ENCODE assay signal across 22 cellular contexts in the genomic region with DNA sequence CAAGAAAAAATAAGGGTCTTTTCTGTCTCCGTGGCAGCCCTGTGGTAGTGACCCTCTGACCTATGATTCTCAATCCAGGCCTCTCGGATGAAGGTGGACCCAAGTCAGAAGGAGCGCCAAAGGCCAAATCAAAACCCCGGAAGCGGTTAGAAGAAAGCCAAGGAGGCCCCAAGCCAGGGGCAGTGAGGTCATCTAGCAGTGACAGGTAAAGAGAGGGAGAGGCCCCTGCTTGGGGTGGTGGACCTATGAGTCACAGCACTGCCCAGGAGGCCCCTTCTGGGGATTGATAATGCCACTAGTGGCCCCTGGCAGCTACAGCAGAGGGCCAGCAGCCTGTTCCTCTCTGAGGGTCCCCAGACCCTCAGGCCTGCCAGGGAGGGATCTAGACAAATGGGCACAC. TPM values are rescaled to one million over a fixed set of nuclear protein-coding genes. Genes with fewer than 3 reads are reported as not detected.
A peak's percentile ranks its signal among the peaks of the same experiment; 100 is the strongest.
DNase-seq lines count a peak whose midpoint lies in the region; ATAC-seq, FAIRE-seq and TF ChIP-seq lines count a peak whose summit lies in the region.
"Had no signal": no experiment of that assay in that cellular context is flagged by ENCODE, and none has a peak within 500 bp of the region (broad histone marks: within the 10 kb centered on the region; RNA-seq: fewer than 3 reads in every experiment).

No MANE protein-coding gene starts in this region.

- no peaks in the 10 kb centered on the region for H3K9me3 Mint-ChIP-seq in effector memory CD8-positive, alpha-beta T cell
- H3K9me3 Mint-ChIP-seq in endothelial cell (ENCODE audit: unreplicated experiment), result no peaks in the 10 kb centered on the region
- H3K9me3 Mint-ChIP-seq: activated T-helper 1 cell treated with anti-CD3 and anti-CD28 coated beads, Interleukin-12 subunit alpha, Interleukin-12 subunit beta, Interleukin-2, Interleukin-4 antibody, amounts not matched to agents 30 ng/mL and 10 ng/mL and 1 ng/mL, durations not matched to agents 14 hours and 24 hours and 36 hours; stimulated activated naive CD8-positive, alpha-beta T cell treated with anti-CD3 and anti-CD28 coated beads, Interleukin-15, Interleukin-2, amounts not matched to agents 100 ng/mL and 50 ng/mL, for 24 hours had no signal

- POLR2A ChIA-PET in A549 (lab: Yijun Ruan, JAX), result no interaction called here
- POLR2A ChIA-PET in HCT116 (lab: Charles Lee), result no interaction called here
- POLR2A ChIA-PET in RWPE1 (lab: Yijun Ruan, JAX; ENCODE audit: low non-redundant PET), result no interaction called here
- POLR2A ChIA-PET in HepG2 (lab: Yijun Ruan, JAX), result interaction anchor here (0.6 to 4.6 kb wide), 3 partner anchors 8 to 59 kb away, joined by 3 to 159 read pairs (median 23); partner anchors contain the start of genes SLC2A8 and ZNF79

- no peak for TF ChIP-seq CTCF in A549 (IDR thresholded peaks at IDR 0.05)
- no peak for TF ChIP-seq CTCF in HCT116 (IDR thresholded peaks at IDR 0.05 in 2 of 3, conservative IDR thresholded peaks at IDR 0.05 in 1 of 3; ENCODE audit: borderline replicate concordance in 1 of 3, insufficient read depth in 1 of 3, low read depth in 2 of 3, low read length in 2 of 3)
- no peak for TF ChIP-seq CTCF in RWPE1 (conservative IDR thresholded peaks at IDR 0.05; ENCODE audit: low read depth)
- TF ChIP-seq CTCF in HepG2 (CRISPR knock-in tag; IDR thresholded peaks at IDR 0.05), result peak; percentile 33
- no peak for TF ChIP-seq CTCF in endothelial cell (IDR thresholded peaks at IDR 0.05; ENCODE audit: unreplicated experiment)

- BruUV-seq in HCT116 (replicated peaks; lab: Mats Ljungman, UMichigan) (no TSS peak), HepG2 (replicated peaks; lab: Mats Ljungman, UMichigan) (no TSS peak)

- peaks cover 11% of the 10 kb centered on the region for H3K36me3 Mint-ChIP-seq in effector memory CD8-positive, alpha-beta T cell (ENCODE audit: insufficient read depth)
- no peaks in the 10 kb centered on the region for H3K36me3 Mint-ChIP-seq in endothelial cell (ENCODE audit: low read depth, unreplicated experiment)

- ATAC-seq in A549, result no peak
- ATAC-seq in HCT116, result peak; percentile 35; the same call in 1 of the 2 replicates
- peak; percentile 63 for ATAC-seq in HepG2
- no peak for ATAC-seq in effector memory CD8-positive, alpha-beta T cell (replicated peaks)
- ATAC-seq in HG03469 (IDR thresholded peaks at IDR 0.05; ENCODE audit: unreplicated experiment), result no peak
- no peak for ATAC-seq in HG03039 (IDR thresholded peaks at IDR 0.05; ENCODE audit: unreplicated experiment)
- ATAC-seq: esophagus mucosa, gastroesophageal sphincter, left ventricle myocardium superior, right cardiac atrium had no signal

- H3K9ac ChIP-seq in HCT116 (ENCODE audit: low read length) (peak overlapping the region; percentile 14; the same call in 1 of the 2 replicates), HepG2 (ENCODE audit: insufficient read depth, low read depth, low read length) (peak overlapping the region; percentile 77)

- H4K20me1 ChIP-seq in HCT116 (ENCODE audit: insufficient read depth), result no peaks in the 10 kb centered on the region
- no peaks in the 10 kb centered on the region for H4K20me1 ChIP-seq in HepG2 (ENCODE audit: insufficient read depth, low read length)

- H3K36me3 ChIP-seq in HCT116 (ENCODE audit: control insufficient read depth in 1 of 2, insufficient read depth in 2 of 2, low read length in 2 of 2) (no peaks in the 10 kb centered on the region), HepG2 (replicated peaks in 1 of 2; ENCODE audit: control insufficient read depth in 1 of 2, insufficient read depth in 2 of 2, low read length in 2 of 2) (no peaks in the 10 kb centered on the region)

- H3K4me3 ChIP-seq in A549, result no peak overlapping the region
- H3K4me3 ChIP-seq in HCT116 (replicated peaks in 1 of 2; ENCODE audit: low read depth in 1 of 2, low read length in 2 of 2), result no peak overlapping the region
- H3K4me3 ChIP-seq in HepG2 (replicated peaks in 1 of 3; ENCODE audit: insufficient read depth in 1 of 3, low read depth in 2 of 3, low read length in 3 of 3), result peak overlapping the region in 1 of 3 experiments; percentile 15; a peak in 1 of 6 replicates
- H3K4me3 ChIP-seq: gastroesophageal sphincter had no signal

- peaks cover 35% of the 10 kb centered on the region for H3K4me1 ChIP-seq in A549
- H3K4me1 ChIP-seq in HCT116 (ENCODE audit: control insufficient read depth in 1 of 2, insufficient read depth in 2 of 2, low read length in 2 of 2), result peaks cover 37 to 48% of the 10 kb centered on the region in 2 experiments
- peaks cover 83% of the 10 kb centered on the region for H3K4me1 ChIP-seq in HepG2 (ENCODE audit: insufficient read depth, low read length)
- H3K4me1 ChIP-seq: gastroesophageal sphincter had no signal

- no peak overlapping the region for H3K27ac Mint-ChIP-seq in effector memory CD8-positive, alpha-beta T cell
- H3K27ac Mint-ChIP-seq in endothelial cell (ENCODE audit: unreplicated experiment), result no peak overlapping the region
- H3K27ac Mint-ChIP-seq: activated T-helper 1 cell treated with anti-CD3 and anti-CD28 coated beads, Interleukin-12 subunit alpha, Interleukin-12 subunit beta, Interleukin-2, Interleukin-4 antibody, amounts not matched to agents 30 ng/mL and 10 ng/mL and 1 ng/mL, durations not matched to agents 14 hours and 24 hours and 36 hours; stimulated activated naive CD8-positive, alpha-beta T cell treated with anti-CD3 and anti-CD28 coated beads, Interleukin-15, Interleukin-2, amounts not matched to agents 100 ng/mL and 50 ng/mL, for 24 hours had no signal

- no peaks in the 10 kb centered on the region for H3K9me3 ChIP-seq in A549
- H3K9me3 ChIP-seq in HCT116 (ENCODE audit: control insufficient read depth in 1 of 2, insufficient read depth in 1 of 2, low read depth in 1 of 2, low read length in 2 of 2), result no peaks in the 10 kb centered on the region
- no peaks in the 10 kb centered on the region for H3K9me3 ChIP-seq in HepG2 (ENCODE audit: low read length)
- H3K9me3 ChIP-seq: gastroesophageal sphincter had no signal

- peaks cover 16% of the 10 kb centered on the region; the same call in 1 of the 2 replicates for H3K27me3 ChIP-seq in HCT116 (ENCODE audit: insufficient read depth, low read length)
- no peaks in the 10 kb centered on the region for H3K27me3 ChIP-seq in HepG2 (ENCODE audit: control insufficient read depth in 1 of 2, insufficient read depth in 2 of 2, low read length in 2 of 2)
- H3K27me3 ChIP-seq: gastroesophageal sphincter had no signal

- no peak for TF ChIP-seq POLR2A in A549 (IDR thresholded peaks at IDR 0.05; ENCODE audit: low read length)
- no peak for TF ChIP-seq POLR2A in HCT116 (IDR thresholded peaks at IDR 0.05; ENCODE audit: borderline replicate concordance, extremely low read depth, insufficient read depth, insufficient read length)
- peak in 1 of 2 experiments; percentile 26; a peak in 1 of 4 replicates for TF ChIP-seq POLR2A in HepG2 (IDR thresholded peaks at IDR 0.05; ENCODE audit: insufficient read depth in 1 of 2, low read depth in 2 of 2, low read length in 2 of 2)

- H3K4me2 ChIP-seq in A549 (no peak overlapping the region), HCT116 (ENCODE audit: low read length) (peak overlapping the region; percentile 68), HepG2 (ENCODE audit: low read depth, low read length) (peak overlapping the region; percentile 86)

- H2AFZ ChIP-seq in HCT116 (ENCODE audit: low read depth, low read length, poor library complexity, severe bottlenecking) (no peak overlapping the region), HepG2 (ENCODE audit: low read length) (no peak overlapping the region)

- TF ChIP-seq EP300 in A549 (IDR thresholded peaks at IDR 0.05) (no peak; a peak in 1 of 5 replicates), HepG2 (IDR thresholded peaks at IDR 0.05; ENCODE audit: low read depth in 2 of 2, low read length in 2 of 2) (peak; percentile 86 to 97), HepG2 (CRISPR knock-in tag; IDR thresholded peaks at IDR 0.05; ENCODE audit: borderline replicate concordance) (peak; percentile 89)

- H3K4me1 Mint-ChIP-seq in effector memory CD8-positive, alpha-beta T cell (ENCODE audit: low read depth in 2 of 2), result peaks cover 18 to 19% of the 10 kb centered on the region in 2 donors
- no peaks in the 10 kb centered on the region for H3K4me1 Mint-ChIP-seq in endothelial cell (ENCODE audit: unreplicated experiment)

- no peak for FAIRE-seq in A549 (lab: Jason Lieb, UNC)
- no peak for FAIRE-seq in HepG2 (lab: Jason Lieb, UNC)

- no peaks in the 10 kb centered on the region for H3K9me2 ChIP-seq in HCT116 (ENCODE audit: insufficient read depth)

- DNase-seq in A549 (ENCODE audit: low read depth in 1 of 2, low spot score in 1 of 2) (no peak), HCT116 (ENCODE audit: low read depth, low spot score) (no peak), RWPE1 (ENCODE audit: low spot score) (no peak), HepG2 (ENCODE audit: low spot score) (peak; percentile 93), endothelial cell (ENCODE audit: low spot score) (no peak)
- no peak for DNase-seq in effector memory CD8-positive, alpha-beta T cell
- DNase-seq: activated CD4-positive, alpha-beta T cell treated with anti-CD3 and anti-CD28 coated beads, Interleukin-2, amount 50 U/mL, for 48 hours; caudate nucleus; GDM1; HCEC 1CT; Karpas-422; left ventricle myocardium superior; NCI-H1417 treated with DMSO at 0.1 percent for 48 hours; NCI-H774; Right ventricle myocardium superior had no signal

- TF ChIP-seq RAD21 in A549 (conservative IDR thresholded peaks at IDR 0.05 in 1 of 2, IDR thresholded peaks at IDR 0.05 in 1 of 2) (no peak), HCT116 (IDR thresholded peaks at IDR 0.05; ENCODE audit: low read depth) (no peak), HepG2 (CRISPR knock-in tag; IDR thresholded peaks at IDR 0.05) (no peak)

- peaks cover 32 to 38% of the 10 kb centered on the region in 2 donors for H3K27me3 Mint-ChIP-seq in effector memory CD8-positive, alpha-beta T cell
- H3K27me3 Mint-ChIP-seq in endothelial cell (ENCODE audit: unreplicated experiment), result peaks cover 2% of the 10 kb centered on the region

- H3K27ac ChIP-seq in A549 (peak overlapping the region; percentile 12 to 94; a peak in 5 of 6 replicates), HCT116 (ENCODE audit: low read depth, low read length) (no peak overlapping the region), RWPE1 (peak overlapping the region; percentile 41), HepG2 (ENCODE audit: extremely low read length, insufficient read depth, low read length) (peak overlapping the region; percentile 92)
- H3K27ac ChIP-seq: gastroesophageal sphincter had no signal

- in situ Hi-C loops in HepG2 (cut with HindIII; ENCODE audit: extremely low pct_ligation_motif_present, low pct_unique_long_range_greater_than_20kb), result no loop called here

- RAD21 ChIA-PET in HCT116 (lab: Charles Lee; ENCODE audit: low non-redundant PET in 1 of 2, low total read pairs in 2 of 2, uncharacterized antibody in 2 of 2, unreplicated experiment in 2 of 2), result no interaction called here

- H3K79me2 ChIP-seq in HCT116 (ENCODE audit: insufficient read depth, low read length) (no peaks in the 10 kb centered on the region), HepG2 (ENCODE audit: insufficient read depth, low read length) (no peaks in the 10 kb centered on the region)

- H3K4me3 Mint-ChIP-seq in effector memory CD8-positive, alpha-beta T cell, result no peak overlapping the region
- H3K4me3 Mint-ChIP-seq in endothelial cell (ENCODE audit: unreplicated experiment), result no peak overlapping the region
- H3K4me3 Mint-ChIP-seq: activated T-helper 1 cell treated with anti-CD3 and anti-CD28 coated beads, Interleukin-12 subunit alpha, Interleukin-12 subunit beta, Interleukin-2, Interleukin-4 antibody, amounts not matched to agents 30 ng/mL and 10 ng/mL and 1 ng/mL, durations not matched to agents 14 hours and 24 hours and 36 hours; stimulated activated naive CD8-positive, alpha-beta T cell treated with anti-CD3 and anti-CD28 coated beads, Interleukin-15, Interleukin-2, amounts not matched to agents 100 ng/mL and 50 ng/mL, for 24 hours had no signal

- CTCF ChIA-PET in A549 (lab: Yijun Ruan, JAX) (interaction anchor here (1.1 kb wide), 1 partner anchor 26 kb away, joined by 3 read pairs; no protein-coding TSS in a partner anchor), HCT116 (lab: Charles Lee) (no interaction called here), RWPE1 (lab: Yijun Ruan, JAX) (no interaction called here), HepG2 (lab: Yijun Ruan, JAX; ENCODE audit: low intra/inter-chr PET ratio, low total read pairs) (no interaction called here)

- WGBS in A549 (ENCODE audit: missing lambda C conversion rate), result 93% methylated on average over 5 of the region's 5 CpGs
- WGBS in HepG2 (ENCODE audit: low lambda C conversion rate), result 0% methylated on average over 5 of the region's 5 CpGs

- intact Hi-C loops in HCT116 (cut with micrococcal nuclease), result loop anchor here (2.0 kb wide), 1 partner anchor 176 kb away; no protein-coding TSS in a partner anchor
- intact Hi-C loops in HepG2 (cut with micrococcal nuclease; ENCODE audit: unreplicated experiment), result loop anchor here (5.0 to 10.0 kb wide), 2 partner anchors 46 to 62 kb away; partner anchors contain the start of genes LRSAM1 and RPL12

RNA-seq across cellular contexts. Expression of gene SLC2A8, which starts 6.4 kb away (rescaled TPM):
- polyA plus RNA-seq in A549 (2011; rRNA removed) (7.3 and 8.3 TPM in 2 replicates), A549 (2017; fragmentation: RNase III; extraction: RNeasy Plus Mini Kit Qiagen cat#74134 plus additional on column Dnase treatment) (16.0 to 16.3 TPM (median 16.3 TPM) in 3 replicates), HepG2 (2011; rRNA removed) (22.6 and 37.2 TPM in 2 replicates)
- polyA plus RNA-seq in A549 (2012; cell fraction: cytosol; rRNA removed), result 14.2 and 24.1 TPM in 2 replicates
- 37.4 and 58.1 TPM in 2 replicates for polyA plus RNA-seq in A549 (2012; cell fraction: nucleus; rRNA removed)
- polyA minus RNA-seq in A549 (2011; rRNA and poly(A)+ RNA removed), result 9.9 and 10.5 TPM in 2 replicates
- total RNA-seq in HCT116 (2021; ENCODE audit: unreplicated experiment) (16.8 TPM), HepG2 (2016; rRNA removed; fragmentation: Illumina TruSeq; extraction: Trizol) (24.0 and 48.6 TPM in 2 replicates), endothelial cell (ENCODE audit: unreplicated experiment) (21.5 TPM)
- polyA plus RNA-seq in HCT116 (2012), result 14.7 and 15.3 TPM in 2 replicates
- total RNA-seq in HepG2 (2016; cell fraction: cytosol; rRNA removed; fragmentation: Illumina TruSeq; extraction: Trizol; ENCODE audit: low read depth), result 25.8 and 26.2 TPM in 2 replicates
- 22.9 and 51.3 TPM in 2 replicates for total RNA-seq in HepG2 (2016; cell fraction: insoluble cytoplasmic fraction; rRNA removed; fragmentation: Illumina TruSeq; extraction: Trizol)
- 32.1 and 33.0 TPM in 2 replicates for total RNA-seq in HepG2 (2016; cell fraction: membrane; rRNA removed; fragmentation: Illumina TruSeq; extraction: Trizol)
- total RNA-seq in HepG2 (2016; cell fraction: nucleus; rRNA removed; fragmentation: Illumina TruSeq; extraction: Trizol), result 53.8 and 57.0 TPM in 2 replicates
- 20.3 and 26.4 TPM in 2 replicates for polyA plus RNA-seq in HepG2 (2011; cell fraction: cytosol; rRNA removed)
- 73.4 and 80.9 TPM in 2 replicates for polyA plus RNA-seq in HepG2 (2011; cell fraction: nucleus; rRNA removed)
- 15.9 and 25.8 TPM in 2 replicates for polyA plus RNA-seq in HepG2 (2012)
- polyA plus RNA-seq in HepG2 (2016; cell fraction: cytosol; fragmentation: Illumina TruSeq; extraction: Trizol; ENCODE audit: low read depth), result 18.5 and 21.9 TPM in 2 replicates
- 22.6 and 24.1 TPM in 2 replicates for polyA plus RNA-seq in HepG2 (2016; cell fraction: insoluble cytoplasmic fraction; fragmentation: Illumina TruSeq; extraction: Trizol; ENCODE audit: low read depth)
- polyA plus RNA-seq in HepG2 (2016; cell fraction: membrane; fragmentation: Illumina TruSeq; extraction: Trizol; ENCODE audit: low read depth), result 21.2 and 23.1 TPM in 2 replicates
- polyA plus RNA-seq in HepG2 (2016; cell fraction: nucleus; fragmentation: Illumina TruSeq; extraction: Trizol; ENCODE audit: insufficient read depth, low read depth), result 112 and 118 TPM in 2 replicates
- polyA minus RNA-seq in HepG2 (2011; rRNA and poly(A)+ RNA removed; ENCODE audit: low replicate concordance), result 29.8 and 66.3 TPM in 2 replicates
- 13.0 and 13.3 TPM in 2 replicates for polyA minus RNA-seq in HepG2 (2011; cell fraction: cytosol; rRNA and poly(A)+ RNA removed)
- 25.1 and 26.0 TPM in 2 replicates for polyA minus RNA-seq in HepG2 (2011; cell fraction: nucleus; rRNA and poly(A)+ RNA removed)

RNA-seq across cellular contexts. Expression of gene ZNF79, which starts 33.6 kb away (rescaled TPM):
- polyA plus RNA-seq in A549 (2011; rRNA removed), result 5.7 and 7.4 TPM in 2 replicates
- polyA plus RNA-seq in A549 (2012; cell fraction: cytosol; rRNA removed), result 2.5 and 2.7 TPM in 2 replicates
- polyA plus RNA-seq in A549 (2012; cell fraction: nucleus; rRNA removed), result 3.5 and 4.7 TPM in 2 replicates
- 4.9 to 5.5 TPM (median 5.1 TPM) in 3 replicates for polyA plus RNA-seq in A549 (2017; fragmentation: RNase III; extraction: RNeasy Plus Mini Kit Qiagen cat#74134 plus additional on column Dnase treatment)
- 21.3 and 26.9 TPM in 2 replicates for polyA minus RNA-seq in A549 (2011; rRNA and poly(A)+ RNA removed)
- 5.3 TPM for total RNA-seq in HCT116 (2021; ENCODE audit: unreplicated experiment)
- polyA plus RNA-seq in HCT116 (2012), result 2.2 and 3.0 TPM in 2 replicates
- 7.3 and 8.1 TPM in 2 replicates for total RNA-seq in HepG2 (2016; rRNA removed; fragmentation: Illumina TruSeq; extraction: Trizol)
- total RNA-seq in HepG2 (2016; cell fraction: cytosol; rRNA removed; fragmentation: Illumina TruSeq; extraction: Trizol; ENCODE audit: low read depth), result 3.1 and 3.7 TPM in 2 replicates
- total RNA-seq in HepG2 (2016; cell fraction: insoluble cytoplasmic fraction; rRNA removed; fragmentation: Illumina TruSeq; extraction: Trizol), result 7.1 and 8.1 TPM in 2 replicates
- total RNA-seq in HepG2 (2016; cell fraction: membrane; rRNA removed; fragmentation: Illumina TruSeq; extraction: Trizol), result 5.0 and 6.4 TPM in 2 replicates
- total RNA-seq in HepG2 (2016; cell fraction: nucleus; rRNA removed; fragmentation: Illumina TruSeq; extraction: Trizol), result 6.5 and 7.4 TPM in 2 replicates
- 3.7 and 4.0 TPM in 2 replicates for polyA plus RNA-seq in HepG2 (2011; rRNA removed)
- 2.4 and 2.7 TPM in 2 replicates for polyA plus RNA-seq in HepG2 (2011; cell fraction: cytosol; rRNA removed)
- polyA plus RNA-seq in HepG2 (2011; cell fraction: nucleus; rRNA removed), result 6.0 and 7.5 TPM in 2 replicates
- 2.6 and 3.2 TPM in 2 replicates for polyA plus RNA-seq in HepG2 (2012)
- polyA plus RNA-seq in HepG2 (2016; cell fraction: cytosol; fragmentation: Illumina TruSeq; extraction: Trizol; ENCODE audit: low read depth), result 0.52 and 0.70 TPM in 2 replicates
- 4.7 TPM in 2 replicates for polyA plus RNA-seq in HepG2 (2016; cell fraction: insoluble cytoplasmic fraction; fragmentation: Illumina TruSeq; extraction: Trizol; ENCODE audit: low read depth)
- polyA plus RNA-seq in HepG2 (2016; cell fraction: membrane; fragmentation: Illumina TruSeq; extraction: Trizol; ENCODE audit: low read depth), result 1.3 and 1.4 TPM in 2 replicates
- 8.9 and 9.1 TPM in 2 replicates for polyA plus RNA-seq in HepG2 (2016; cell fraction: nucleus; fragmentation: Illumina TruSeq; extraction: Trizol; ENCODE audit: insufficient read depth, low read depth)
- polyA minus RNA-seq in HepG2 (2011; rRNA and poly(A)+ RNA removed; ENCODE audit: low replicate concordance), result 6.0 and 28.4 TPM in 2 replicates
- polyA minus RNA-seq in HepG2 (2011; cell fraction: cytosol; rRNA and poly(A)+ RNA removed), result 3.7 and 4.2 TPM in 2 replicates
- polyA minus RNA-seq in HepG2 (2011; cell fraction: nucleus; rRNA and poly(A)+ RNA removed), result 7.9 and 11.3 TPM in 2 replicates
- total RNA-seq in endothelial cell (ENCODE audit: unreplicated experiment), result 12.6 TPM

Comparison
In these comparisons a context has a peak if more than half of its experiments do, and no peak if none do; other contexts are left out.
1. ATAC-seq: peak in HCT116 (single experiment) and HepG2 (single experiment); none in A549 (0 of 2), effector memory CD8-positive, alpha-beta T cell (single experiment), HG03469 (single experiment) and HG03039 (single experiment).
2. Of the 38 proteins assayed by ChIP-seq in both HepG2 and A549: peak only in HepG2: BHLHE40, CTCF, EHMT2, EP300, ESRRA, FOSL2 and 6 more; only in A549: none; in both: none; in neither: 23; mixed calls (peak in some experiments, not most) for 3.